Comparison of ENCODE assay signal across 8 cellular contexts in genomic region chr3:49158108-49158709, GRCh38. TPM values are rescaled to one million over a fixed set of nuclear protein-coding genes. Genes with fewer than 3 reads are reported as not detected.
DNase-seq lines count a peak whose midpoint lies in the region; ATAC-seq, FAIRE-seq and TF ChIP-seq lines count a peak whose summit lies in the region.

No MANE protein-coding gene starts in this region.

- H3K9me3 ChIP-seq in GM12878 (replicated peaks; ENCODE audit: control insufficient read depth, insufficient read depth, low read length) (no peaks in the 10 kb centered on the region), mesenchymal stem cell (ENCODE audit: control insufficient read depth, low read length) (no peaks in the 10 kb centered on the region)

- H4K91ac ChIP-seq in mesenchymal stem cell (ENCODE audit: low read length), result no peak overlapping the region

- H3K23ac ChIP-seq in mesenchymal stem cell (ENCODE audit: low read length in 2 of 2), result no peak overlapping the region

- intact Hi-C loops in GM12878 (cut with micrococcal nuclease; ENCODE audit: unreplicated experiment), result loop anchor here (2.0 kb wide), 1 partner anchor 171 kb away; no protein-coding TSS in a partner anchor

- H3K79me1 ChIP-seq in mesenchymal stem cell (replicated peaks; ENCODE audit: low read length, poor library complexity, severe bottlenecking), result peaks cover 21% of the 10 kb centered on the region

- no TSS peak for BruUV-seq in GM12878 (replicated peaks; lab: Mats Ljungman, UMichigan)

- H3K4me1 ChIP-seq in GM23338 (ENCODE audit: insufficient read depth), result no peaks in the 10 kb centered on the region
- H3K4me1 ChIP-seq in GM12878 (ENCODE audit: control insufficient read depth, insufficient read depth, low read length), result no peaks in the 10 kb centered on the region
- H3K4me1 ChIP-seq in mesenchymal stem cell (ENCODE audit: control insufficient read depth, insufficient read depth, low read depth, low read length), result peaks cover 10% of the 10 kb centered on the region

- H3K27me3 ChIP-seq in GM23338 (ENCODE audit: insufficient read depth), result no peaks in the 10 kb centered on the region
- H3K27me3 ChIP-seq in GM12878 (replicated peaks in 1 of 2; ENCODE audit: control insufficient read depth in 2 of 2, insufficient read depth in 2 of 2, low read length in 1 of 2), result no peaks in the 10 kb centered on the region
- H3K27me3 ChIP-seq in mesenchymal stem cell (ENCODE audit: control insufficient read depth in 1 of 2, insufficient read depth in 1 of 2, low read length in 2 of 2), result no peaks in the 10 kb centered on the region

- WGBS in GM12878 (ENCODE audit: insufficient coverage, insufficient replicate concordance, low lambda C conversion rate, missing lambda C conversion rate), result 40% methylated on average over 5 of the region's 5 CpGs
- 41% methylated on average over 3 of the region's 5 CpGs for WGBS in mesenchymal stem cell

- H4K8ac ChIP-seq in mesenchymal stem cell (ENCODE audit: low read length), result no peak overlapping the region

- H3K14ac ChIP-seq in mesenchymal stem cell (ENCODE audit: low read length in 2 of 2), result no peak overlapping the region

- no peaks in the 10 kb centered on the region for H3K4me1 Mint-ChIP-seq in GM23338
- peaks cover 5% of the 10 kb centered on the region for H3K4me1 Mint-ChIP-seq in type B pancreatic cell (ENCODE audit: unreplicated experiment)

- no peak overlapping the region for H2AFZ ChIP-seq in GM23338
- H2AFZ ChIP-seq in GM12878 (ENCODE audit: control insufficient read depth, low read depth, low read length), result no peak overlapping the region
- H2AFZ ChIP-seq in mesenchymal stem cell (ENCODE audit: low read depth, low read length), result no peak overlapping the region

- in situ Hi-C loops in GM12878 (cut with MboI), result no loop called here

- H2BK15ac ChIP-seq in mesenchymal stem cell (ENCODE audit: low read depth, poor library complexity, severe bottlenecking), result no peak overlapping the region

- no peaks in the 10 kb centered on the region for H3K9me2 ChIP-seq in GM23338 (ENCODE audit: insufficient read depth)

- TF ChIP-seq EP300 in GM12878 (IDR thresholded peaks at IDR 0.05; ENCODE audit: borderline replicate concordance in 1 of 2, control insufficient read depth in 1 of 2, low read depth in 2 of 2, low read length in 2 of 2), result no peak

- SMC1A ChIA-PET in GM12878 (lab: Charles Lee; ENCODE audit: uncharacterized antibody, unreplicated experiment), result interaction anchor here (0.6 to 2.3 kb wide), 4 partner anchors 65 to 291 kb away, joined by 3 to 13 read pairs (median 3); no protein-coding TSS in a partner anchor

- H2BK12ac ChIP-seq in mesenchymal stem cell (ENCODE audit: low read length in 2 of 2), result no peak overlapping the region

- H2BK120ac ChIP-seq in mesenchymal stem cell (ENCODE audit: low read depth, low read length), result no peak overlapping the region

- peaks cover 11% of the 10 kb centered on the region for H3F3A ChIP-seq in GM23338 (replicated peaks; ENCODE audit: low read depth)

- H3K27ac Mint-ChIP-seq in GM23338 (no peak overlapping the region; the same call in 1 of the 2 replicates), type B pancreatic cell (no peak overlapping the region)

- no peak overlapping the region for H3K18ac ChIP-seq in mesenchymal stem cell (ENCODE audit: low read depth in 1 of 2, low read length in 2 of 2)

- no peak overlapping the region for H3K9ac ChIP-seq in GM12878 (ENCODE audit: control insufficient read depth, insufficient read depth, low read length)
- no peak overlapping the region for H3K9ac ChIP-seq in mesenchymal stem cell (ENCODE audit: low read length)

- no peaks in the 10 kb centered on the region; the same call in 1 of the 2 replicates for H4K20me1 ChIP-seq in GM23338 (replicated peaks; ENCODE audit: insufficient read depth)
- no peaks in the 10 kb centered on the region for H4K20me1 ChIP-seq in GM12878 (ENCODE audit: control insufficient read depth, insufficient read depth)

- peak; percentile 69 for TF ChIP-seq RAD21 in GM12878 (IDR thresholded peaks at IDR 0.05; ENCODE audit: insufficient read depth, low read depth, low read length)

- TF ChIP-seq CTCF in 22Rv1 (IDR thresholded peaks at IDR 0.05) (peak; percentile 89), GM23338 (conservative IDR thresholded peaks at IDR 0.05; ENCODE audit: low read depth in 2 of 2) (peak; percentile 82 to 91), GM12878 (IDR thresholded peaks at IDR 0.05 in 2 of 3, conservative IDR thresholded peaks at IDR 0.05 in 1 of 3; ENCODE audit: control insufficient read depth in 2 of 3, extremely low read depth in 1 of 3, insufficient read depth in 1 of 3, low read depth in 3 of 3, low read length in 3 of 3) (peak; percentile 63 to 77 (median 75)), type B pancreatic cell (conservative IDR thresholded peaks at IDR 0.05) (peak; percentile 56)

- H3K36me3 Mint-ChIP-seq in GM23338 (ENCODE audit: low read depth) (peaks cover 6% of the 10 kb centered on the region), type B pancreatic cell (no peaks in the 10 kb centered on the region)

- ATAC-seq in GM23338, result peak; percentile 93
- ATAC-seq in GM12878, result peak; percentile 87
- no peak for ATAC-seq in HG03159 (IDR thresholded peaks at IDR 0.05; ENCODE audit: unreplicated experiment)
- ATAC-seq in HG02870 (IDR thresholded peaks at IDR 0.05; ENCODE audit: unreplicated experiment), result no peak

- CTCF ChIA-PET in GM12878 (lab: Yijun Ruan, JAX), result interaction anchor here (0.6 to 3.8 kb wide), 4 partner anchors 146 to 207 kb away, joined by 3 to 34 read pairs (median 3); no protein-coding TSS in a partner anchor

- no peak for TF ChIP-seq POLR2A in GM12878 (IDR thresholded peaks at IDR 0.05; ENCODE audit: low read depth, low read length)

- H3K4me3 ChIP-seq in GM23338, result no peak overlapping the region
- H3K4me3 ChIP-seq in GM12878, result no peak overlapping the region
- H3K4me3 ChIP-seq in mesenchymal stem cell (ENCODE audit: insufficient read depth in 1 of 2, low read depth in 1 of 2, low read length in 2 of 2), result no peak overlapping the region

- POLR2A ChIA-PET in GM12878 (lab: Charles Lee), result no interaction called here

- H3K4me3 Mint-ChIP-seq in GM23338 (no peak overlapping the region), type B pancreatic cell (no peak overlapping the region)

- H3K9me3 Mint-ChIP-seq in GM23338 (no peaks in the 10 kb centered on the region), type B pancreatic cell (no peaks in the 10 kb centered on the region)

- no peak for FAIRE-seq in GM12878 (lab: Jason Lieb, UNC)

- H2BK5ac ChIP-seq in mesenchymal stem cell (ENCODE audit: low read depth, low read length, poor library complexity, severe bottlenecking), result no peak overlapping the region

- H3K4me2 ChIP-seq in GM23338 (no peak overlapping the region), GM12878 (ENCODE audit: control insufficient read depth, insufficient read depth) (no peak overlapping the region), mesenchymal stem cell (ENCODE audit: low read length, poor library complexity, severe bottlenecking) (no peak overlapping the region)

- RAD21 ChIA-PET in GM12878 (lab: Charles Lee; ENCODE audit: unreplicated experiment), result interaction anchor here (1.2 to 1.4 kb wide), 2 partner anchors 129 to 170 kb away, joined by 3 to 8 read pairs; partner anchors contain the start of gene IMPDH2

- no peak overlapping the region for H3K4ac ChIP-seq in mesenchymal stem cell (ENCODE audit: low read depth in 1 of 2, low read length in 2 of 2)

- peaks cover 2% of the 10 kb centered on the region for H3K27me3 Mint-ChIP-seq in GM23338 (ENCODE audit: insufficient read depth, low read depth, poor library complexity)
- no peaks in the 10 kb centered on the region for H3K27me3 Mint-ChIP-seq in type B pancreatic cell

- peak overlapping the region; percentile 36 for H3K27ac ChIP-seq in 22Rv1
- no peak overlapping the region for H3K27ac ChIP-seq in GM23338 (ENCODE audit: low read depth)
- no peak overlapping the region for H3K27ac ChIP-seq in GM12878 (ENCODE audit: control insufficient read depth, insufficient read depth)
- H3K27ac ChIP-seq in mesenchymal stem cell (ENCODE audit: low read length, poor library complexity, severe bottlenecking), result no peak overlapping the region

- peak overlapping the region; percentile 18 for H2AK5ac ChIP-seq in mesenchymal stem cell (ENCODE audit: low read length, severe bottlenecking)

- DNase-seq in GM23338 (ENCODE audit: low spot score), result peak; percentile 87
- DNase-seq in T follicular helper cell (ENCODE audit: low read depth), result peak; percentile 56
- peak; percentile 13 for DNase-seq in GM12878 (ENCODE audit: low read depth, low spot score)
- no peak for DNase-seq in mesenchymal stem cell
- DNase-seq in type B pancreatic cell (ENCODE audit: extremely low spot score, unreplicated experiment), result no peak

- no peaks in the 10 kb centered on the region; the same call in 1 of the 2 replicates for H3K36me3 ChIP-seq in GM23338 (ENCODE audit: insufficient read depth)
- peaks cover 2 to 3% of the 10 kb centered on the region in 2 experiments; a peak in 3 of 4 replicates for H3K36me3 ChIP-seq in GM12878 (ENCODE audit: control insufficient read depth in 2 of 2, insufficient read depth in 2 of 2, low read length in 1 of 2)
- H3K36me3 ChIP-seq in mesenchymal stem cell (ENCODE audit: control insufficient read depth in 1 of 2, insufficient read depth in 2 of 2, low read depth in 1 of 2, low read length in 2 of 2), result peaks cover 20 to 22% of the 10 kb centered on the region in 2 experiments

- no peaks in the 10 kb centered on the region for H3K79me2 ChIP-seq in GM23338 (replicated peaks; ENCODE audit: insufficient read depth)
- H3K79me2 ChIP-seq in GM12878 (ENCODE audit: control insufficient read depth, insufficient read depth, low read length), result no peaks in the 10 kb centered on the region

RNA-seq across cellular contexts. Expression of gene CCDC71, which starts 7.9 kb away (rescaled TPM):
- 37.4 and 44.2 TPM in 2 replicates for total RNA-seq in GM23338 (2014; rRNA removed; shearing (Covaris generic))
- polyA plus RNA-seq in GM23338 (2016; fragmentation: Nextera tagmentation; extraction: Ambion mirVana) (1.9 and 2.6 TPM in 2 replicates), GM12878 (2011; rRNA removed) (6.4 and 12.4 TPM in 2 replicates), GM12878 (2014; fragmentation: Illumina TruSeq; extraction: Trizol) (6.9 and 19.7 TPM in 2 replicates), GM12878 (2014; fragmentation: Nextera tagmentation; extraction: Ambion mirVana) (under 1 TPM; 0.20 to 0.24 TPM), GM12878 (2014; rRNA removed) (31.8 and 36.1 TPM in 2 replicates), GM12878 (2016; fragmentation: Nextera tagmentation; extraction: Ambion mirVana) (1 to 10 TPM; 1.0 to 1.7 TPM)
- total RNA-seq in GM12878 (2013; cell fraction: nucleolus; rRNA removed), result 51.7 and 62.8 TPM in 2 replicates
- total RNA-seq in GM12878 (2014; rRNA removed) (34.0 and 38.0 TPM in 2 replicates), GM12878 (2014; rRNA removed; fragmentation: Illumina TruSeq; extraction: Trizol) (19.9 and 21.8 TPM in 2 replicates), GM12878 (2021) (30.3 and 31.8 TPM in 2 replicates), type B pancreatic cell (ENCODE audit: low replicate concordance) (27.4 and 28.5 TPM in 2 replicates)
- polyA plus RNA-seq in GM12878 (2011; ENCODE audit: low read depth), result 8.9 TPM
- polyA plus RNA-seq in GM12878 (2011; cell fraction: cytosol; rRNA removed), result 21.4 and 25.7 TPM in 2 replicates
- 16.0 and 17.1 TPM in 2 replicates for polyA plus RNA-seq in GM12878 (2011; cell fraction: nucleus; rRNA removed)
- 16.7 and 17.5 TPM in 2 replicates for polyA plus RNA-seq in GM12878 (2012)
- 34.0 and 50.8 TPM in 2 replicates for polyA minus RNA-seq in GM12878 (2011; rRNA and poly(A)+ RNA removed)
- polyA minus RNA-seq in GM12878 (2011; cell fraction: cytosol; rRNA and poly(A)+ RNA removed), result 8.7 and 10.4 TPM in 2 replicates
- polyA minus RNA-seq in GM12878 (2011; cell fraction: nucleus; rRNA and poly(A)+ RNA removed), result 27.1 and 41.2 TPM in 2 replicates
- 16.8 TPM for polyA plus RNA-seq in mesenchymal stem cell (2013, experiment 1 of 2)
- 17.0 TPM for polyA plus RNA-seq in mesenchymal stem cell (2013, experiment 2 of 2)

RNA-seq across cellular contexts. Expression of gene KLHDC8B, which starts 13.2 kb away (rescaled TPM):
- 11.1 and 15.0 TPM in 2 replicates for total RNA-seq in GM23338 (2014; rRNA removed; shearing (Covaris generic))
- polyA plus RNA-seq in GM23338 (2016; fragmentation: Nextera tagmentation; extraction: Ambion mirVana), result 4.7 and 5.5 TPM in 2 replicates
- total RNA-seq in GM12878 (2013; cell fraction: nucleolus; rRNA removed), result 3.5 and 7.7 TPM in 2 replicates
- total RNA-seq in GM12878 (2014; rRNA removed), result 0.73 and 1.4 TPM in 2 replicates
- 0.64 and 0.89 TPM in 2 replicates for total RNA-seq in GM12878 (2014; rRNA removed; fragmentation: Illumina TruSeq; extraction: Trizol)
- total RNA-seq in GM12878 (2021), result 1.2 and 1.9 TPM in 2 replicates
- 1.2 TPM for polyA plus RNA-seq in GM12878 (2011; ENCODE audit: low read depth)
- polyA plus RNA-seq in GM12878 (2011; rRNA removed), result 0.79 and 1.5 TPM in 2 replicates
- 1.2 and 1.5 TPM in 2 replicates for polyA plus RNA-seq in GM12878 (2011; cell fraction: cytosol; rRNA removed)
- polyA plus RNA-seq in GM12878 (2011; cell fraction: nucleus; rRNA removed), result 2.1 and 4.2 TPM in 2 replicates
- polyA plus RNA-seq in GM12878 (2012), result 4.0 and 5.2 TPM in 2 replicates
- 0.85 and 0.98 TPM in 2 replicates for polyA plus RNA-seq in GM12878 (2014; fragmentation: Illumina TruSeq; extraction: Trizol)
- polyA plus RNA-seq in GM12878 (2014; fragmentation: Nextera tagmentation; extraction: Ambion mirVana), result under 1 TPM in 1 of 2 experiments, not detected in 1; 0.40 TPM
- 0.31 and 1.3 TPM in 2 replicates for polyA plus RNA-seq in GM12878 (2014; rRNA removed)
- under 1 TPM; 0.80 to 0.92 TPM for polyA plus RNA-seq in GM12878 (2016; fragmentation: Nextera tagmentation; extraction: Ambion mirVana)
- 0.51 and 1.1 TPM in 2 replicates for polyA minus RNA-seq in GM12878 (2011; rRNA and poly(A)+ RNA removed)
- not detected in 2 replicates for polyA minus RNA-seq in GM12878 (2011; cell fraction: cytosol; rRNA and poly(A)+ RNA removed)
- polyA minus RNA-seq in GM12878 (2011; cell fraction: nucleus; rRNA and poly(A)+ RNA removed), result 1.1 and 1.5 TPM in 2 replicates
- polyA plus RNA-seq in mesenchymal stem cell (2013, experiment 1 of 2), result 20.6 TPM
- polyA plus RNA-seq in mesenchymal stem cell (2013, experiment 2 of 2), result 21.5 TPM
- 42.1 and 57.6 TPM in 2 replicates for total RNA-seq in type B pancreatic cell (ENCODE audit: low replicate concordance)

RNA-seq across cellular contexts. Expression of gene LAMB2, which starts 25.4 kb away (rescaled TPM):
- 106 and 154 TPM in 2 replicates for total RNA-seq in GM23338 (2014; rRNA removed; shearing (Covaris generic))
- 71.0 and 71.3 TPM in 2 replicates for polyA plus RNA-seq in GM23338 (2016; fragmentation: Nextera tagmentation; extraction: Ambion mirVana)
- total RNA-seq in GM12878 (2013; cell fraction: nucleolus; rRNA removed), result 0.61 and 2.9 TPM in 2 replicates
- 0.23 TPM in 1 of 2 replicates, not detected in the other for total RNA-seq in GM12878 (2014; rRNA removed)
- not detected in 2 replicates for total RNA-seq in GM12878 (2014; rRNA removed; fragmentation: Illumina TruSeq; extraction: Trizol)
- 3.2 and 3.3 TPM in 2 replicates for total RNA-seq in GM12878 (2021)
- polyA plus RNA-seq in GM12878 (2011; ENCODE audit: low read depth), result not detected
- 0.18 TPM in 1 of 2 replicates, not detected in the other for polyA plus RNA-seq in GM12878 (2011; rRNA removed)
- 0.15 and 0.42 TPM in 2 replicates for polyA plus RNA-seq in GM12878 (2011; cell fraction: cytosol; rRNA removed)
- 3.9 and 5.4 TPM in 2 replicates for polyA plus RNA-seq in GM12878 (2011; cell fraction: nucleus; rRNA removed)
- 0.44 TPM in 1 of 2 replicates, not detected in the other for polyA plus RNA-seq in GM12878 (2012)
- 0.13 TPM in 1 of 2 replicates, not detected in the other for polyA plus RNA-seq in GM12878 (2014; fragmentation: Illumina TruSeq; extraction: Trizol)
- polyA plus RNA-seq in GM12878 (2014; fragmentation: Nextera tagmentation; extraction: Ambion mirVana), result not detected
- 0.24 and 0.64 TPM in 2 replicates for polyA plus RNA-seq in GM12878 (2014; rRNA removed)
- polyA plus RNA-seq in GM12878 (2016; fragmentation: Nextera tagmentation; extraction: Ambion mirVana), result 1 to 10 TPM in 1 of 2 experiments, under 1 TPM in 1; 0.67 to 1.0 TPM
- polyA minus RNA-seq in GM12878 (2011; rRNA and poly(A)+ RNA removed), result 0.31 TPM in 1 of 2 replicates, not detected in the other
- not detected in 2 replicates for polyA minus RNA-seq in GM12878 (2011; cell fraction: cytosol; rRNA and poly(A)+ RNA removed)
- polyA minus RNA-seq in GM12878 (2011; cell fraction: nucleus; rRNA and poly(A)+ RNA removed), result 0.97 TPM in 1 of 2 replicates, not detected in the other
- polyA plus RNA-seq in mesenchymal stem cell (2013, experiment 1 of 2), result 406 TPM
- polyA plus RNA-seq in mesenchymal stem cell (2013, experiment 2 of 2), result 386 TPM
- total RNA-seq in type B pancreatic cell (ENCODE audit: low replicate concordance), result 277 and 316 TPM in 2 replicates

RNA-seq across cellular contexts. Expression of gene USP19, which starts 37.6 kb away (rescaled TPM):
- 56.9 and 62.0 TPM in 2 replicates for total RNA-seq in GM23338 (2014; rRNA removed; shearing (Covaris generic))
- polyA plus RNA-seq in GM23338 (2016; fragmentation: Nextera tagmentation; extraction: Ambion mirVana), result 13.2 and 14.0 TPM in 2 replicates
- total RNA-seq in GM12878 (2013; cell fraction: nucleolus; rRNA removed), result 44.3 and 49.9 TPM in 2 replicates
- 33.6 and 35.2 TPM in 2 replicates for total RNA-seq in GM12878 (2014; rRNA removed)
- 16.1 and 16.6 TPM in 2 replicates for total RNA-seq in GM12878 (2014; rRNA removed; fragmentation: Illumina TruSeq; extraction: Trizol)
- total RNA-seq in GM12878 (2021), result 62.2 and 64.2 TPM in 2 replicates
- polyA plus RNA-seq in GM12878 (2011; ENCODE audit: low read depth), result 23.8 TPM
- 28.1 and 41.7 TPM in 2 replicates for polyA plus RNA-seq in GM12878 (2011; rRNA removed)
- 46.1 and 62.5 TPM in 2 replicates for polyA plus RNA-seq in GM12878 (2011; cell fraction: cytosol; rRNA removed)
- polyA plus RNA-seq in GM12878 (2011; cell fraction: nucleus; rRNA removed), result 150 and 158 TPM in 2 replicates
- 25.7 and 27.6 TPM in 2 replicates for polyA plus RNA-seq in GM12878 (2012)
- 11.1 and 25.7 TPM in 2 replicates for polyA plus RNA-seq in GM12878 (2014; fragmentation: Illumina TruSeq; extraction: Trizol)
- under 1 TPM; 0.24 to 0.68 TPM for polyA plus RNA-seq in GM12878 (2014; fragmentation: Nextera tagmentation; extraction: Ambion mirVana)
- 40.7 and 44.8 TPM in 2 replicates for polyA plus RNA-seq in GM12878 (2014; rRNA removed)
- polyA plus RNA-seq in GM12878 (2016; fragmentation: Nextera tagmentation; extraction: Ambion mirVana), result 10 to 100 TPM; 32.7 to 36.6 TPM
- 102 and 109 TPM in 2 replicates for polyA minus RNA-seq in GM12878 (2011; rRNA and poly(A)+ RNA removed)
- 24.2 and 26.1 TPM in 2 replicates for polyA minus RNA-seq in GM12878 (2011; cell fraction: cytosol; rRNA and poly(A)+ RNA removed)
- 25.5 and 46.9 TPM in 2 replicates for polyA minus RNA-seq in GM12878 (2011; cell fraction: nucleus; rRNA and poly(A)+ RNA removed)
- polyA plus RNA-seq in mesenchymal stem cell (2013, experiment 1 of 2), result 14.9 TPM
- polyA plus RNA-seq in mesenchymal stem cell (2013, experiment 2 of 2), result 14.3 TPM
- total RNA-seq in type B pancreatic cell (ENCODE audit: low replicate concordance), result 83.0 and 86.4 TPM in 2 replicates

RNA-seq across cellular contexts. Expression of gene QARS1, which starts 53.7 kb away (rescaled TPM):
- total RNA-seq in GM23338 (2014; rRNA removed; shearing (Covaris generic)), result 301 and 373 TPM in 2 replicates
- polyA plus RNA-seq in GM23338 (2016; fragmentation: Nextera tagmentation; extraction: Ambion mirVana) (173 and 189 TPM in 2 replicates), GM12878 (2011; rRNA removed) (144 and 309 TPM in 2 replicates), GM12878 (2014; fragmentation: Illumina TruSeq; extraction: Trizol) (249 and 362 TPM in 2 replicates), GM12878 (2014; fragmentation: Nextera tagmentation; extraction: Ambion mirVana) (100 to 1,000 TPM; 229 to 328 TPM), GM12878 (2014; rRNA removed) (385 and 397 TPM in 2 replicates), GM12878 (2016; fragmentation: Nextera tagmentation; extraction: Ambion mirVana) (100 to 1,000 TPM; 168 to 185 TPM)
- 216 and 218 TPM in 2 replicates for total RNA-seq in GM12878 (2013; cell fraction: nucleolus; rRNA removed)
- total RNA-seq in GM12878 (2014; rRNA removed) (461 and 476 TPM in 2 replicates), GM12878 (2014; rRNA removed; fragmentation: Illumina TruSeq; extraction: Trizol) (199 and 212 TPM in 2 replicates), GM12878 (2021) (369 and 380 TPM in 2 replicates), type B pancreatic cell (ENCODE audit: low replicate concordance) (408 and 480 TPM in 2 replicates)
- 218 TPM for polyA plus RNA-seq in GM12878 (2011; ENCODE audit: low read depth)
- polyA plus RNA-seq in GM12878 (2011; cell fraction: cytosol; rRNA removed), result 527 and 634 TPM in 2 replicates
- polyA plus RNA-seq in GM12878 (2011; cell fraction: nucleus; rRNA removed), result 904 and 1,136 TPM in 2 replicates
- polyA plus RNA-seq in GM12878 (2012), result 327 and 350 TPM in 2 replicates
- 263 and 286 TPM in 2 replicates for polyA minus RNA-seq in GM12878 (2011; rRNA and poly(A)+ RNA removed)
- 87.8 and 145 TPM in 2 replicates for polyA minus RNA-seq in GM12878 (2011; cell fraction: cytosol; rRNA and poly(A)+ RNA removed)
- polyA minus RNA-seq in GM12878 (2011; cell fraction: nucleus; rRNA and poly(A)+ RNA removed), result 189 and 310 TPM in 2 replicates
- 324 TPM for polyA plus RNA-seq in mesenchymal stem cell (2013, experiment 1 of 2)
- polyA plus RNA-seq in mesenchymal stem cell (2013, experiment 2 of 2), result 328 TPM

Comparison
In these comparisons a context has a peak if more than half of its experiments do, and no peak if none do; other contexts are left out.
1. ATAC-seq: peak in GM23338 (single experiment) and GM12878 (single experiment); none in HG03159 (single experiment) and HG02870 (single experiment).
2. DNase-seq: peak in GM23338 (single experiment), T follicular helper cell (single experiment) and GM12878 (single experiment); none in mesenchymal stem cell (single experiment) and type B pancreatic cell (single experiment).
3. RNA of gene LAMB2, which starts 25.4 kb away (total RNA-seq): 277 to 316 TPM in type B pancreatic cell and 106 to 154 TPM in GM23338; 0.23 to 3.3 TPM in GM12878; every median in the first group is over 10 times any median in the second.
4. Peak in every context shown above with its lines, with median percentiles within 50 percentile points of each other: CTCF ChIP-seq.